ENCODE assay signal across 11 cellular contexts in genomic region chr17:1002771-1003555, GRCh38. TPM values are rescaled to one million over a fixed set of nuclear protein-coding genes. Genes with fewer than 3 reads are reported as not detected.
DNase-seq lines count a peak whose midpoint lies in the region; ATAC-seq and TF ChIP-seq lines count a peak whose summit lies in the region.
"Had no signal": no experiment of that assay in that cellular context is flagged by ENCODE, and none has a peak within 500 bp of the region (broad histone marks: within the 10 kb centered on the region; RNA-seq: fewer than 3 reads in every experiment).

No MANE protein-coding gene starts in this region.

- peaks cover 8 to 98% (median 78%) of the 10 kb centered on the region in 3 donors for H3K4me1 ChIP-seq in gastroesophageal sphincter

- no peak overlapping the region for H3K27ac Mint-ChIP-seq in T-helper 17 cell
- H3K27ac Mint-ChIP-seq: activated T-helper 1 cell treated with anti-CD3 and anti-CD28 coated beads, Interleukin-12 subunit alpha, Interleukin-12 subunit beta, Interleukin-2, Interleukin-4 antibody, amounts not matched to agents 30 ng/mL and 10 ng/mL and 1 ng/mL, durations not matched to agents 14 hours and 24 hours and 36 hours had no signal

- no peaks in the 10 kb centered on the region for H3K27me3 Mint-ChIP-seq in T-helper 17 cell

- H3K36me3 ChIP-seq in gastroesophageal sphincter = peaks cover 0 to 69% of the 10 kb centered on the region in 2 donors

- H3K36me3 Mint-ChIP-seq in T-helper 17 cell (ENCODE audit: low read depth) = peaks cover 3% of the 10 kb centered on the region

- no peak overlapping the region for H3K4me3 ChIP-seq in gastroesophageal sphincter

- no peak for TF ChIP-seq CTCF in gastroesophageal sphincter (IDR thresholded peaks at IDR 0.05)

- intact Hi-C loops in posterior cingulate gyrus (cut with DNase I) = loop anchor here (5.0 kb wide), 1 partner anchor 54 kb away; no protein-coding TSS in a partner anchor

- DNase-seq in C1 segment of cervical spinal cord (lab: John Stamatoyannopoulos, UW) = peak in 10 of 14 donors; percentile 14 to 50 (median 28)
- DNase-seq in T-helper 17 cell = no peak
- peak in 6 of 10 donors; percentile 47 to 86 (median 69) for DNase-seq in posterior cingulate gyrus
- no peak for DNase-seq in NCI-H345 (lab: John Stamatoyannopoulos, UW)
- DNase-seq in T-helper 1 cell = no peak
- DNase-seq: GF-D8 had no signal

- no peaks in the 10 kb centered on the region for H3K27me3 ChIP-seq in gastroesophageal sphincter

- TF ChIP-seq POLR2A in gastroesophageal sphincter (IDR thresholded peaks at IDR 0.05) = no peak

- TF ChIP-seq EP300 in gastroesophageal sphincter (IDR thresholded peaks at IDR 0.05) = no peak

- peaks cover 17% of the 10 kb centered on the region for H3K4me1 Mint-ChIP-seq in T-helper 17 cell

- 46 to 58% methylated on average over 2 to 15 of the region's 19 CpGs for WGBS in gastroesophageal sphincter (ENCODE audit: low coverage in 1 of 2), 2 donors

- H3K27ac ChIP-seq in gastroesophageal sphincter = peak overlapping the region; percentile 81 to 96 (median 89)
- H3K27ac ChIP-seq: KMS-11 had no signal

- H3K4me3 Mint-ChIP-seq in T-helper 17 cell = peak overlapping the region; percentile 62
- H3K4me3 Mint-ChIP-seq: activated T-helper 1 cell treated with anti-CD3 and anti-CD28 coated beads, Interleukin-12 subunit alpha, Interleukin-12 subunit beta, Interleukin-2, Interleukin-4 antibody, amounts not matched to agents 30 ng/mL and 10 ng/mL and 1 ng/mL, durations not matched to agents 14 hours and 24 hours and 36 hours had no signal

- H3K9me3 ChIP-seq in T-helper 17 cell (ENCODE audit: control insufficient read depth, low read length, poor library complexity, severe bottlenecking) = no peaks in the 10 kb centered on the region
- H3K9me3 ChIP-seq in gastroesophageal sphincter = no peaks in the 10 kb centered on the region

- ATAC-seq in T-helper 17 cell = no peak
- peak; percentile 4 for ATAC-seq in gastroesophageal sphincter
- no peak for ATAC-seq in GM19463 (IDR thresholded peaks at IDR 0.05; ENCODE audit: unreplicated experiment)
- no peak for ATAC-seq in GM18858 (IDR thresholded peaks at IDR 0.05; ENCODE audit: unreplicated experiment)

RNA-seq across cellular contexts. Expression of gene TIMM22, which starts 6.0 kb away (rescaled TPM):
- total RNA-seq in T-helper 17 cell (1 to 10 TPM; 7.4 to 8.3 TPM), gastroesophageal sphincter (10 to 100 TPM; 13.7 to 20.9 (median 16.0) TPM)

RNA-seq across cellular contexts. Expression of gene NXN, which starts 23.4 kb away (rescaled TPM):
- total RNA-seq in T-helper 17 cell (1 to 10 TPM; 3.3 to 4.4 TPM), gastroesophageal sphincter (100 to 1,000 TPM in 1 of 4 donors, 10 to 100 TPM in 3; 39.6 to 103 (median 59.1) TPM)

Comparison
In these comparisons a context has a peak if more than half of its experiments do, and no peak if none do; other contexts are left out.
1. DNase-seq: peak in C1 segment of cervical spinal cord (10 of 14) and posterior cingulate gyrus (6 of 10); none in T-helper 17 cell (0 of 3), NCI-H345 (single experiment) and T-helper 1 cell (0 of 5).
2. RNA of gene NXN, which starts 23.4 kb away (total RNA-seq): 39.6 to 103 TPM in gastroesophageal sphincter; 3.3 to 4.4 TPM in T-helper 17 cell; every median in the first group is over 4 times any median in the second.